Comparison of ENCODE assay signal across 8 cellular contexts in genomic region chr1:110879758-110880606, GRCh38. TPM values are rescaled to one million over a fixed set of nuclear protein-coding genes. Genes with fewer than 3 reads are reported as not detected.
A peak's percentile ranks its signal among the peaks of the same experiment; 100 is the strongest.
DNase-seq lines count a peak whose midpoint lies in the region; ATAC-seq and TF ChIP-seq lines count a peak whose summit lies in the region.

No MANE protein-coding gene starts in this region.

- no peaks in the 10 kb centered on the region for H3K9me3 ChIP-seq in prostate gland

- no peak overlapping the region for H3K4me3 ChIP-seq in prostate gland

- H3K4me1 ChIP-seq in prostate gland (replicated peaks): no peaks in the 10 kb centered on the region

- DNase-seq in ELR (ENCODE audit: low read depth) (peak; percentile 46), MV-4-11 (lab: John Stamatoyannopoulos, UW) (peak; percentile 94), activated T-helper 1 cell treated with Interleukin-2 at 50 U/mL for 16 hours (ENCODE audit: low read depth) (peak; percentile 31), prostate gland (ENCODE audit: low spot score) (no peak), NCI-H1436 treated with DMSO at 0.1 percent for 48 hours (lab: John Stamatoyannopoulos, UW) (no peak), Ammon's horn (ENCODE audit: low spot score) (no peak)
- peak; percentile 72 for DNase-seq in stimulated activated CD4-positive, alpha-beta T cell treated with anti-CD3 and anti-CD28 coated beads, Interleukin-15, amount 100 ng/mL, for 24 hours

- H3K36me3 ChIP-seq in prostate gland: no peaks in the 10 kb centered on the region

- ATAC-seq in GM21528 (IDR thresholded peaks at IDR 0.05; ENCODE audit: low FRiP score, unreplicated experiment): peak; percentile 51

- TF ChIP-seq POLR2A in prostate gland (IDR thresholded peaks at IDR 0.05): no peak

- 47% methylated on average over 7 of the region's 7 CpGs for WGBS in prostate gland

- intact Hi-C loops in prostate gland (cut with DNase I): no loop called here

- no peak for TF ChIP-seq CTCF in prostate gland (IDR thresholded peaks at IDR 0.05)

- H3K27me3 ChIP-seq in prostate gland (replicated peaks; ENCODE audit: insufficient read depth): no peaks in the 10 kb centered on the region

- no peak overlapping the region for H3K27ac ChIP-seq in prostate gland

RNA-seq across cellular contexts. Expression of gene CD53, which starts 7.0 kb away (rescaled TPM):
- 10 to 100 TPM in 1 of 2 donors, 1 to 10 TPM in 1; 5.7 to 12.2 TPM for total RNA-seq in prostate gland

Comparison
In these comparisons a context has a peak if more than half of its experiments do, and no peak if none do; other contexts are left out.
1. DNase-seq: peak in ELR (single experiment), MV-4-11 (single experiment), activated T-helper 1 cell treated with Interleukin-2 at 50 U/mL for 16 hours (single experiment) and stimulated activated CD4-positive, alpha-beta T cell treated with anti-CD3 and anti-CD28 coated beads, Interleukin-15, amount 100 ng/mL, for 24 hours (single experiment); none in prostate gland (single experiment), NCI-H1436 treated with DMSO at 0.1 percent for 48 hours (single experiment) and Ammon's horn (single experiment).